Comparison of ENCODE assay signal across 8 cellular contexts in the genomic region with DNA sequence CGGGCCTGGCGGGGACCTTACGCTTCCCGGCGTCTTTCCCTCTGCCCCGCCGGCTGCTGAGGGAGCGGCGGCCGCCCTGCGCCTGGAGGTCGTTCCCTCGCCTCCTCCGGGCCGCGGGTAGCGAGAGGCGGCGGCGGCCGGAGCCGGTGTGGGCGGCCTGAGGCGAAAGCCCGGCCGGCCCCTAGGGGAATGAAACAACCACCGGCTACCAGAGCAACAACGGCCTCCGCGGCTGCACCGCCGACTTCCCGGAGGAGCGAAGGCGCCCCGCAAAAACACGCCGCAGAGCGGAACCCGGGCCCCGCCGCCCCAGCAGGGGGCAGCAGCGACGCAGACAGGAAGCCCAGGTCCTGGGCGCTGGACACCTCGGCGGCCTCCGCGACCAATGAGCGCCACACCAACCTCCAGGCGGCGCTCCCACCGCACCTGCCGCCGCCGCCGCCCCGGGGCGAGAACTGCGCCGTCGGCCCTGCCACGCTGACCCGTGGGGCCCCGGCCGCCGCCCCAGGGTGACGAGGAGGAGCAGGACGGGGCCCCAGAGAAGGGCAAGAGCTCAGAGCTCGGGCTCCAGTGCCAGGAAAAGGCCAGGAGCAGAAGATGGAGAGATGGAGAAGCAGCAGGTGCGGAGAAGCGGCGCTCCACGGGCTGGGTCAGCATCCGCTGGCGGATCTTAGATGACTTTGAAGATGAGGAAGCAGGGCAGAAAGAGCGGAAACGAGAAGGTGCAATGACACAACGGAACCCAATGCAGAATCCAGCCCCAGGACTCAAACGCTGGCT. TPM values are rescaled to one million over a fixed set of nuclear protein-coding genes. Genes with fewer than 3 reads are reported as not detected.
DNase-seq lines count a peak whose midpoint lies in the region; ATAC-seq and TF ChIP-seq lines count a peak whose summit lies in the region.

No MANE protein-coding gene starts in this region.

- H3K27ac Mint-ChIP-seq in Caco-2 (ENCODE audit: unreplicated experiment): peak overlapping the region; percentile 89
- peak overlapping the region in 6 of 10 donors; percentile 31 to 81 (median 65) for H3K27ac Mint-ChIP-seq in naive thymus-derived CD8-positive, alpha-beta T cell

- peak overlapping the region; percentile 72 for H3K4me3 Mint-ChIP-seq in Caco-2 (ENCODE audit: unreplicated experiment)
- peak overlapping the region; percentile 71 to 87 (median 78) for H3K4me3 Mint-ChIP-seq in naive thymus-derived CD8-positive, alpha-beta T cell

- H3K9me3 ChIP-seq in Caco-2 (no peaks in the 10 kb centered on the region), PC-3 (ENCODE audit: low read length) (no peaks in the 10 kb centered on the region), fibroblast of lung (ENCODE audit: control insufficient read depth, insufficient read depth, low read depth, low read length) (no peaks in the 10 kb centered on the region)

- H3K79me2 ChIP-seq in PC-3 (ENCODE audit: low read length) (no peaks in the 10 kb centered on the region), fibroblast of lung (ENCODE audit: control insufficient read depth, insufficient read depth, low read length) (no peaks in the 10 kb centered on the region)

- H3K27me3 Mint-ChIP-seq in Caco-2 (ENCODE audit: insufficient read depth, unreplicated experiment): no peaks in the 10 kb centered on the region
- peaks cover 2 to 21% (median 10%) of the 10 kb centered on the region in 5 donors for H3K27me3 Mint-ChIP-seq in naive thymus-derived CD8-positive, alpha-beta T cell

- POLR2A ChIA-PET in Caco-2 (lab: Charles Lee): interaction anchor here (0.5 kb wide), 1 partner anchor 1430 kb away, joined by 4 read pairs; no protein-coding TSS in a partner anchor
- POLR2A ChIA-PET in PC-3 (lab: Charles Lee; ENCODE audit: unreplicated experiment): no interaction called here
- POLR2A ChIA-PET in naive thymus-derived CD8-positive, alpha-beta T cell (lab: Charles Lee): interaction anchor here (0.6 to 1.7 kb wide), 2 partner anchors 48 to 630 kb away, joined by 5 read pairs; no protein-coding TSS in a partner anchor

- H3K4me1 ChIP-seq in Caco-2 (peaks cover 38% of the 10 kb centered on the region), PC-3 (ENCODE audit: insufficient read depth, low read length) (no peaks in the 10 kb centered on the region; the same call in 1 of the 2 replicates), fibroblast of lung (ENCODE audit: control insufficient read depth, extremely low read depth, insufficient read depth, low read length) (no peaks in the 10 kb centered on the region)

- H3K27ac ChIP-seq in HL-60 (replicated peaks): no peak overlapping the region
- no peak overlapping the region for H3K27ac ChIP-seq in PC-3 (ENCODE audit: low read length)
- H3K27ac ChIP-seq in fibroblast of lung (ENCODE audit: insufficient read depth, low read length): peak overlapping the region; percentile 44

- H4K20me1 ChIP-seq in PC-3 (ENCODE audit: low read length) (no peaks in the 10 kb centered on the region), fibroblast of lung (ENCODE audit: control insufficient read depth, extremely low read depth, insufficient read depth, low read length) (no peaks in the 10 kb centered on the region)

- TF ChIP-seq CTCF in Caco-2 (IDR thresholded peaks at IDR 0.05; ENCODE audit: insufficient read depth in 1 of 2, low read depth in 1 of 2, low read length in 1 of 2, severe bottlenecking in 1 of 2, unreplicated experiment in 1 of 2): peak; percentile 90 to 94
- peak; percentile 55 for TF ChIP-seq CTCF in HL-60 (IDR thresholded peaks at IDR 0.05; ENCODE audit: insufficient read depth, low read length)
- peak; percentile 87 for TF ChIP-seq CTCF in PC-3 (conservative IDR thresholded peaks at IDR 0.05; ENCODE audit: low read depth, low read length)
- peak; percentile 73 to 76 for TF ChIP-seq CTCF in fibroblast of lung (conservative IDR thresholded peaks at IDR 0.05 in 1 of 2, IDR thresholded peaks at IDR 0.05 in 1 of 2; ENCODE audit: low read depth in 1 of 2, low read length in 2 of 2)

- H3K4me2 ChIP-seq in PC-3 (ENCODE audit: low read length) (peak overlapping the region; percentile 84), fibroblast of lung (ENCODE audit: extremely low read depth, insufficient read depth, low read length) (peak overlapping the region; percentile 35)

- DNase-seq in Caco-2 (peak; percentile 89 to 95), HL-60 (ENCODE audit: low read depth in 1 of 2, low spot score in 1 of 2) (peak; percentile 43 to 71), PC-3 (peak; percentile 85), fibroblast of lung (ENCODE audit: low read depth in 2 of 2) (peak; percentile 73 to 74)
- peak; percentile 85 to 88 for DNase-seq in activated T-cell treated with anti-CD3 and anti-CD28 coated beads, Interleukin-2, amount 50 U/mL, for 48 hours
- DNase-seq in naive thymus-derived CD8-positive, alpha-beta T cell: peak; percentile 41 to 74 (median 60)
- DNase-seq in stimulated activated naive CD8-positive, alpha-beta T cell treated with anti-CD3 and anti-CD28 coated beads, Interleukin-15, Interleukin-2, amounts not matched to agents 100 U/mL and 50 U/mL, for 24 hours: peak; percentile 86

- intact Hi-C loops in Caco-2 (cut with micrococcal nuclease; ENCODE audit: unreplicated experiment) (loop anchor here (1.0 to 5.0 kb wide), 4 partner anchors 39 to 180 kb away; no protein-coding TSS in a partner anchor), PC-3 (cut with micrococcal nuclease) (loop anchor here (1.0 to 10.0 kb wide), 3 partner anchors 50 to 180 kb away; no protein-coding TSS in a partner anchor)

- peak overlapping the region; percentile 86 for H2AFZ ChIP-seq in PC-3 (ENCODE audit: low read length)
- peak overlapping the region; percentile 69 for H2AFZ ChIP-seq in fibroblast of lung (ENCODE audit: low read length)

- no peaks in the 10 kb centered on the region for H3K9me2 ChIP-seq in PC-3 (replicated peaks; ENCODE audit: low read length)

- H3F3A ChIP-seq in PC-3 (ENCODE audit: low read length, unreplicated experiment): no peaks in the 10 kb centered on the region

- ATAC-seq in GM19468 (IDR thresholded peaks at IDR 0.05; ENCODE audit: extremely low read depth, unreplicated experiment): peak; percentile 83
- ATAC-seq in PC-3: peak; percentile 97
- peak; percentile 84 to 95 for ATAC-seq in naive thymus-derived CD8-positive, alpha-beta T cell
- ATAC-seq in stimulated activated naive CD8-positive, alpha-beta T cell treated with anti-CD3 and anti-CD28 coated beads, Interleukin-15, Interleukin-2, amounts not matched to agents 100 U/mL and 50 U/mL, for 24 hours: peak; percentile 98

- H3K36me3 Mint-ChIP-seq in Caco-2 (ENCODE audit: insufficient read depth, unreplicated experiment): peaks cover 14% of the 10 kb centered on the region
- H3K36me3 Mint-ChIP-seq in naive thymus-derived CD8-positive, alpha-beta T cell: no peaks in the 10 kb centered on the region

- peaks cover 19% of the 10 kb centered on the region for H3K9me3 Mint-ChIP-seq in Caco-2 (ENCODE audit: unreplicated experiment)
- peaks cover 0 to 3% (median 0%) of the 10 kb centered on the region in 9 donors for H3K9me3 Mint-ChIP-seq in naive thymus-derived CD8-positive, alpha-beta T cell

- H3K9ac ChIP-seq in PC-3 (ENCODE audit: low read length) (peak overlapping the region; percentile 80), fibroblast of lung (ENCODE audit: insufficient read depth, low read length) (peak overlapping the region; percentile 71)

- H3K36me3 ChIP-seq in Caco-2 (ENCODE audit: control insufficient read depth, insufficient read depth, low read length) (no peaks in the 10 kb centered on the region; the same call in 1 of the 2 replicates), PC-3 (ENCODE audit: low read depth, low read length) (no peaks in the 10 kb centered on the region), fibroblast of lung (ENCODE audit: control insufficient read depth, insufficient read depth, low read length) (no peaks in the 10 kb centered on the region)

- H3K27me3 ChIP-seq in Caco-2 (replicated peaks; ENCODE audit: control insufficient read depth, insufficient read depth, low read length) (no peaks in the 10 kb centered on the region), HL-60 (ENCODE audit: insufficient read depth, poor library complexity, severe bottlenecking) (peaks cover 12% of the 10 kb centered on the region), PC-3 (ENCODE audit: low read length) (no peaks in the 10 kb centered on the region), fibroblast of lung (ENCODE audit: control insufficient read depth, insufficient read depth, low read length) (no peaks in the 10 kb centered on the region)

- no TSS peak for BruUV-seq in Caco-2 (replicated peaks; lab: Mats Ljungman, UMichigan)
- BruUV-seq in PC-3 (replicated peaks; lab: Mats Ljungman, UMichigan): no TSS peak

- H3K4me1 Mint-ChIP-seq in Caco-2 (ENCODE audit: low read depth, unreplicated experiment): peaks cover 32% of the 10 kb centered on the region
- H3K4me1 Mint-ChIP-seq in naive thymus-derived CD8-positive, alpha-beta T cell: peaks cover 6 to 8% (median 6%) of the 10 kb centered on the region in 4 donors

- peak overlapping the region; percentile 46 for H3K4me3 ChIP-seq in Caco-2 (ENCODE audit: low read depth, low read length)
- H3K4me3 ChIP-seq in HL-60 (replicated peaks; ENCODE audit: insufficient read depth, low read length): peak overlapping the region; percentile 30
- peak overlapping the region; percentile 71 for H3K4me3 ChIP-seq in PC-3 (ENCODE audit: low read length)
- peak overlapping the region; percentile 26 to 75 (median 60) for H3K4me3 ChIP-seq in fibroblast of lung (replicated peaks in 1 of 4; ENCODE audit: control extremely low read depth in 1 of 4, insufficient read depth in 1 of 4, low read depth in 3 of 4, low read length in 4 of 4)

- CTCF ChIA-PET in Caco-2 (lab: Charles Lee): interaction anchor here (1.1 to 1.3 kb wide), 2 partner anchors 50 to 179 kb away, joined by 5 to 7 read pairs; no protein-coding TSS in a partner anchor
- CTCF ChIA-PET in PC-3 (lab: Charles Lee): interaction anchor here (0.7 kb wide), 1 partner anchor 39 kb away, joined by 3 read pairs; no protein-coding TSS in a partner anchor

RNA-seq across cellular contexts. Expression of a gene that starts 10.4 kb away (rescaled TPM):
- total RNA-seq in Caco-2 (2022): not detected in 2 replicates
- total RNA-seq in PC-3 (2014; rRNA removed): not detected in 2 replicates
- not detected in 2 replicates for total RNA-seq in fibroblast of lung
- not detected in 2 replicates for polyA plus RNA-seq in fibroblast of lung
- not detected in 2 replicates for polyA plus RNA-seq in fibroblast of lung (2012)
- not detected in 2 replicates for polyA minus RNA-seq in fibroblast of lung (ENCODE audit: low replicate concordance)
- total RNA-seq in naive thymus-derived CD8-positive, alpha-beta T cell: not detected
- polyA plus RNA-seq in naive thymus-derived CD8-positive, alpha-beta T cell: not detected
